ENCODE assay signal across 11 cellular contexts in the genomic region with DNA sequence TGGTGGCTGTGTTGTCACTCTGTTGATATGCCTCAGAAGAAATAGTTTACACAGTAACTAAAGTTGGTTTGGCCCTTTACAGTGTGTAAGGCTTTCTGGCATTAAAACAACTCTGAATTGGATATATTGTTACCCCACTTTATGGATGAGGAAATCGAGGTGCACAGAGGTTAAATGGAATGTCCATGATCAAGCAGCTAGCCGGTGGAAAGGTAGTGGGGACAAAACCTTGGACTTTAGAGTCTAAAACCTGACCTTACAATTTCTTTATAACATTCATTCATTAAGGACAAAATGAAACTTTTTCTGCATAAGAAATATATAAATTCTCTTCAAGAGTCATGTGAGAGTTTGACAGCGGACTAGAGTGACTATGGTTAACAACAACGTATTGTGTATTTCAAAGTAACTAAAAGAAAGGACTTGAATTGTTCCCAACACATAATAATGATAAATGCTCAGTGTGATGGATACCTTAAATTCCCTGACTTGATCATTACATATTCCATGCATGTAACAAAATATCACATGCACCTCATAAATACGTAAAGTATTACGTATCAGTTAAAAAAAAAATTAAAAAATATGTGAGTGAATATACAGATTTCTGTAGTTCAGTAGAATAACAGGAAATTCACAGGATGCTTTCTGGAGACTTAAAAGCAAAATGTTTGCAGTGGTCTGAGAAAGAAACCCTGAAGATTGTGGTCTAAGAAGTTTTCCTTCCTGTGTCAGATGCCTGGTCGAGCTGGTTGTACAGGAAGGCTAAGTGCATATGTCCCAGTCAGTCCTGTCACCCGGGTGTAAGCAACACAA. TPM values are rescaled to one million over a fixed set of nuclear protein-coding genes. Genes with fewer than 3 reads are reported as not detected.
A peak's percentile ranks its signal among the peaks of the same experiment; 100 is the strongest.
DNase-seq lines count a peak whose midpoint lies in the region; ATAC-seq and TF ChIP-seq lines count a peak whose summit lies in the region.
"Had no signal": no experiment of that assay in that cellular context is flagged by ENCODE, and none has a peak within 500 bp of the region (broad histone marks: within the 10 kb centered on the region; RNA-seq: fewer than 3 reads in every experiment).

No MANE protein-coding gene starts in this region.

- H2AFZ ChIP-seq in IMR-90 (replicated peaks; ENCODE audit: low read length, poor library complexity) (no peak overlapping the region), mammary epithelial cell (ENCODE audit: low read depth, low read length) (peak overlapping the region; percentile 24)

- H2AK9ac ChIP-seq in IMR-90 (replicated peaks; ENCODE audit: low read depth, low read length, poor library complexity), result no peak overlapping the region

- H3K9me3 ChIP-seq in IMR-90 (ENCODE audit: control insufficient read depth, insufficient read depth, low read length) (no peaks in the 10 kb centered on the region), mammary epithelial cell (replicated peaks; ENCODE audit: insufficient read depth, low read length) (no peaks in the 10 kb centered on the region), lung (ENCODE audit: control insufficient read depth in 2 of 2, insufficient read depth in 1 of 2, low read length in 1 of 2) (no peaks in the 10 kb centered on the region), suprapubic skin (no peaks in the 10 kb centered on the region)

- H3K4me1 ChIP-seq in IMR-90 (ENCODE audit: control insufficient read depth, insufficient read depth, low read length) (peaks cover 55% of the 10 kb centered on the region), mammary epithelial cell (ENCODE audit: insufficient read depth, low read length) (peaks cover 52% of the 10 kb centered on the region), lung (ENCODE audit: control insufficient read depth in 2 of 2, insufficient read depth in 2 of 2, low read length in 2 of 2) (peaks cover 22 to 43% of the 10 kb centered on the region in 2 donors), suprapubic skin (peaks cover 60% of the 10 kb centered on the region)

- H4K91ac ChIP-seq in IMR-90 (ENCODE audit: insufficient read depth, low read depth, low read length), result peak overlapping the region; percentile 12; the same call in 1 of the 2 replicates

- TF ChIP-seq RAD21 in IMR-90 (IDR thresholded peaks at IDR 0.05; ENCODE audit: low read length), result no peak

- TF ChIP-seq CTCF in IMR-90 (conservative IDR thresholded peaks at IDR 0.05; ENCODE audit: low read depth, low read length) (no peak), mammary epithelial cell (conservative IDR thresholded peaks at IDR 0.05 in 1 of 2, IDR thresholded peaks at IDR 0.05 in 1 of 2; ENCODE audit: extremely low read depth in 1 of 2, insufficient read depth in 1 of 2, low read depth in 1 of 2, low read length in 2 of 2) (no peak), lung (IDR thresholded peaks at IDR 0.05; ENCODE audit: control extremely low read depth, extremely low read depth) (no peak), suprapubic skin (IDR thresholded peaks at IDR 0.05) (no peak), GM10266 (IDR thresholded peaks at IDR 0.05; ENCODE audit: control insufficient read depth, insufficient read depth, low read depth, missing control alignments) (no peak)

- H3K4ac ChIP-seq in IMR-90 (ENCODE audit: low read depth, low read length), result peak overlapping the region; percentile 78

- H3K9ac ChIP-seq in IMR-90 (ENCODE audit: low read depth, low read length), result no peak overlapping the region
- peak overlapping the region; percentile 33 for H3K9ac ChIP-seq in mammary epithelial cell (ENCODE audit: insufficient read depth, low read length)
- H3K9ac ChIP-seq: KMS-11 had no signal

- no peak for TF ChIP-seq POLR2A in IMR-90 (IDR thresholded peaks at IDR 0.05; ENCODE audit: low read depth, low read length)
- TF ChIP-seq POLR2A in suprapubic skin (IDR thresholded peaks at IDR 0.05), result no peak

- BruUV-seq in IMR-90 (replicated peaks; lab: Mats Ljungman, UMichigan) (no TSS peak), mammary epithelial cell (replicated peaks; lab: Mats Ljungman, UMichigan) (no TSS peak)

- dilution Hi-C loops in IMR-90 (cut with HindIII; ENCODE audit: low sequenced_read_pairs, unreplicated experiment), result no loop called here
- dilution Hi-C loops in mammary epithelial cell (cut with HindIII; ENCODE audit: low sequenced_read_pairs), result no loop called here

- no peak overlapping the region for H2BK20ac ChIP-seq in IMR-90 (ENCODE audit: low read depth, low read length)

- H3K4me2 ChIP-seq in IMR-90 (ENCODE audit: low read depth, low read length), result no peak overlapping the region
- H3K4me2 ChIP-seq in mammary epithelial cell (ENCODE audit: insufficient read depth, low read depth, low read length), result peak overlapping the region; percentile 67
- H3K4me2 ChIP-seq: KMS-11 had no signal

- no peak overlapping the region for H4K5ac ChIP-seq in IMR-90 (ENCODE audit: low read depth, low read length)

- H3K4me3 ChIP-seq in IMR-90 (ENCODE audit: insufficient read depth, low read depth, low read length), result no peak overlapping the region
- H3K4me3 ChIP-seq in mammary epithelial cell (replicated peaks in 1 of 3; ENCODE audit: insufficient read depth in 1 of 3, low read depth in 2 of 3, low read length in 3 of 3), result no peak overlapping the region
- no peak overlapping the region for H3K4me3 ChIP-seq in lung
- no peak overlapping the region for H3K4me3 ChIP-seq in suprapubic skin

- peak overlapping the region; percentile 20; the same call in 1 of the 2 replicates for H2BK120ac ChIP-seq in IMR-90 (ENCODE audit: low read depth, low read length)

- H3K56ac ChIP-seq in IMR-90 (ENCODE audit: extremely low read depth, insufficient read depth, low read length), result no peak overlapping the region

- no peak for ATAC-seq in IMR-90 (ENCODE audit: low read depth)
- no peak for ATAC-seq in lung (ENCODE audit: insufficient read depth, low FRiP score)

- H2AK5ac ChIP-seq in IMR-90 (ENCODE audit: low read depth, low read length), result peak overlapping the region; percentile 78; the same call in 1 of the 2 replicates

- no peak for DNase-seq in IMR-90
- no peak for DNase-seq in mammary epithelial cell
- DNase-seq in lung (ENCODE audit: low spot score), result no peak
- DNase-seq in suprapubic skin (ENCODE audit: low spot score in 2 of 2), result no peak
- no peak for DNase-seq in cerebellar cortex (ENCODE audit: low spot score)
- no peak for DNase-seq in GM10266 (ENCODE audit: extremely low spot score)
- DNase-seq in HK-2 (ENCODE audit: unreplicated experiment), result no peak
- no peak for DNase-seq in ACHN
- DNase-seq: activated CD4-positive, CD25-positive, alpha-beta regulatory T cell; posterior cingulate gyrus had no signal

- peak overlapping the region; percentile 78 for H3K27ac ChIP-seq in IMR-90 (ENCODE audit: insufficient read depth, low read length)
- peak overlapping the region; percentile 90 for H3K27ac ChIP-seq in mammary epithelial cell (ENCODE audit: insufficient read depth, low read depth, low read length)
- peak overlapping the region; percentile 10 to 94 for H3K27ac ChIP-seq in lung (ENCODE audit: low read depth in 1 of 2, low read length in 1 of 2)
- peak overlapping the region; percentile 77 for H3K27ac ChIP-seq in suprapubic skin
- H3K27ac ChIP-seq: KMS-11 had no signal

- H3K27me3 ChIP-seq in IMR-90 (ENCODE audit: control insufficient read depth, insufficient read depth, low read length), result no peaks in the 10 kb centered on the region
- no peaks in the 10 kb centered on the region for H3K27me3 ChIP-seq in mammary epithelial cell (ENCODE audit: insufficient read depth, low read length)
- no peaks in the 10 kb centered on the region for H3K27me3 ChIP-seq in lung (ENCODE audit: control insufficient read depth, insufficient read depth)
- H3K27me3 ChIP-seq in suprapubic skin, result no peaks in the 10 kb centered on the region

- H3K23ac ChIP-seq in IMR-90 (ENCODE audit: low read depth, low read length), result peak overlapping the region; percentile 26; the same call in 1 of the 2 replicates

- CTCF ChIA-PET in IMR-90 (lab: Yijun Ruan, JAX) (no interaction called here), mammary epithelial cell (lab: Charles Lee; ENCODE audit: low non-redundant PET) (no interaction called here)

- peaks cover 3% of the 10 kb centered on the region for H3K36me3 ChIP-seq in IMR-90 (ENCODE audit: control insufficient read depth, insufficient read depth, low read length)
- no peaks in the 10 kb centered on the region for H3K36me3 ChIP-seq in mammary epithelial cell (ENCODE audit: insufficient read depth, low read length)
- no peaks in the 10 kb centered on the region for H3K36me3 ChIP-seq in lung (ENCODE audit: control insufficient read depth in 2 of 2, insufficient read depth in 2 of 2, low read length in 2 of 2)
- H3K36me3 ChIP-seq in suprapubic skin, result no peaks in the 10 kb centered on the region

- peak overlapping the region; percentile 2; the same call in 1 of the 2 replicates for H3K18ac ChIP-seq in IMR-90 (ENCODE audit: low read depth, low read length)

- no peak for TF ChIP-seq EP300 in suprapubic skin (IDR thresholded peaks at IDR 0.05)

- peaks cover 96% of the 10 kb centered on the region for H3K79me2 ChIP-seq in mammary epithelial cell (ENCODE audit: insufficient read depth, low read length)

- in situ Hi-C loops in IMR-90 (cut with MboI; ENCODE audit: low sequenced_read_pairs), result no loop called here
- in situ Hi-C loops in mammary epithelial cell (cut with MboI; ENCODE audit: low sequenced_read_pairs in 2 of 2), result no loop called here
- in situ Hi-C loops in ACHN (cut with HindIII; ENCODE audit: low pct_ligation_motif_present, low pct_unique_long_range_greater_than_20kb, low sequenced_read_pairs), result no loop called here

- H4K8ac ChIP-seq in IMR-90 (ENCODE audit: low read depth in 2 of 2, low read length in 2 of 2), result no peak overlapping the region

- peak overlapping the region; percentile 65; the same call in 1 of the 2 replicates for H3K14ac ChIP-seq in IMR-90 (replicated peaks; ENCODE audit: low read depth, low read length)

- POLR2A ChIA-PET in IMR-90 (lab: Charles Lee; ENCODE audit: unreplicated experiment), result no interaction called here

- peaks cover 68% of the 10 kb centered on the region for H3K9me1 ChIP-seq in IMR-90 (ENCODE audit: insufficient read depth, low read length)

- H4K20me1 ChIP-seq in IMR-90 (ENCODE audit: insufficient read depth, low read length) (peaks cover 100% of the 10 kb centered on the region), mammary epithelial cell (ENCODE audit: insufficient read depth, low read length) (peaks cover 4% of the 10 kb centered on the region)

- peaks cover 33 to 95% of the 10 kb centered on the region in 2 experiments for H3K79me1 ChIP-seq in IMR-90 (ENCODE audit: low read depth in 1 of 2, low read length in 2 of 2)

- intact Hi-C loops in IMR-90 (cut with micrococcal nuclease) (no loop called here), mammary epithelial cell (cut with micrococcal nuclease) (loop anchor here (2.0 kb wide), 1 partner anchor 48 kb away; no protein-coding TSS in a partner anchor)

- no peak overlapping the region; the same call in 2 of the 3 replicates for H2BK15ac ChIP-seq in IMR-90 (ENCODE audit: low read depth, low read length)

- 33% methylated on average over 1 of the region's 8 CpGs; no CpG with 5 or more reads in 1 of the 2 experiments for whole genome bisulfite sequencing in IMR-90 (ENCODE audit: extremely low coverage in 2 of 2, insufficient read length in 1 of 2), 2 experiments
- WGBS in mammary epithelial cell (ENCODE audit: low coverage, missing lambda C conversion rate), result 87% methylated on average over 8 of the region's 8 CpGs
- 51 to 60% methylated on average over 8 of the region's 8 CpGs for WGBS in lung, 2 donors
- 73% methylated on average over 8 of the region's 8 CpGs for WGBS in suprapubic skin

- peak overlapping the region; percentile 12 for H2BK5ac ChIP-seq in IMR-90 (ENCODE audit: low read depth, low read length, poor library complexity, severe bottlenecking)

RNA-seq across cellular contexts. Expression of a gene that starts 51.0 kb away (rescaled TPM):
- total RNA-seq in IMR-90 (2012; rRNA removed) (69.2 and 95.5 TPM in 2 replicates), mammary epithelial cell (100 to 1,000 TPM in 1 of 2 donors, 10 to 100 TPM in 1; 93.9 to 107 TPM), lung (100 to 1,000 TPM in 1 of 2 donors, 10 to 100 TPM in 1; 65.3 to 141 TPM), suprapubic skin (10 to 100 TPM; 60.3 to 84.8 (median 72.4) TPM)
- polyA plus RNA-seq in IMR-90 (2012; rRNA removed) (45.4 and 51.8 TPM in 2 replicates), mammary epithelial cell (21.3 TPM), lung (10 to 100 TPM in 1 of 2 donors, 1 to 10 TPM in 1; 7.7 to 12.3 TPM)
- 15.4 and 16.1 TPM in 2 replicates for polyA plus RNA-seq in IMR-90 (2012; cell fraction: cytosol; rRNA removed)
- 38.7 and 130 TPM in 2 replicates for polyA plus RNA-seq in IMR-90 (2012; cell fraction: nucleus; rRNA removed; ENCODE audit: low replicate concordance)
- polyA minus RNA-seq in mammary epithelial cell, result 88.8 TPM
